ENCODE assay signal across 20 cellular contexts in genomic region chr3:42176635-42177034, GRCh38.
DNase-seq lines count a peak whose midpoint lies in the region; ATAC-seq and TF ChIP-seq lines count a peak whose summit lies in the region.
"Had no signal": no experiment of that assay in that cellular context is flagged by ENCODE, and none has a peak within 500 bp of the region (broad histone marks: within the 10 kb centered on the region; RNA-seq: fewer than 3 reads in every experiment).

No MANE protein-coding gene starts in this region.

- ATAC-seq in WTC11: no peak
- ATAC-seq: A549 had no signal

- H3K27me3 ChIP-seq in breast epithelium (no peaks in the 10 kb centered on the region), suprapubic skin (no peaks in the 10 kb centered on the region)

- H3K27ac ChIP-seq in breast epithelium (peak overlapping the region; percentile 64 to 69), suprapubic skin (peak overlapping the region; percentile 66)
- H3K27ac ChIP-seq: A549, parathyroid adenoma had no signal

- TF ChIP-seq POLR2A in breast epithelium (IDR thresholded peaks at IDR 0.05) (no peak), suprapubic skin (IDR thresholded peaks at IDR 0.05) (no peak)

- POLR2A ChIA-PET in MCF 10A (lab: Yijun Ruan, JAX) (no interaction called here), WTC11 (lab: Charles Lee) (no interaction called here)
- POLR2A ChIA-PET in activated CD4-positive, alpha-beta memory T cell treated with anti-CD3 and anti-CD28 coated beads for 36 hours (lab: Charles Lee): no interaction called here

- no peaks in the 10 kb centered on the region for H3K27me3 Mint-ChIP-seq in MCF 10A (ENCODE audit: insufficient read depth, unreplicated experiment)
- no peaks in the 10 kb centered on the region for H3K27me3 Mint-ChIP-seq in WTC11 (ENCODE audit: low read depth)
- no peaks in the 10 kb centered on the region for H3K27me3 Mint-ChIP-seq in mesothelial cell of epicardium (ENCODE audit: low read depth)
- no peaks in the 10 kb centered on the region for H3K27me3 Mint-ChIP-seq in activated CD4-positive, alpha-beta memory T cell treated with anti-CD3 and anti-CD28 coated beads for 36 hours
- H3K27me3 Mint-ChIP-seq: CD4-positive, CD25-positive, alpha-beta regulatory T cell had no signal

- H3K4me3 ChIP-seq in breast epithelium: no peak overlapping the region
- no peak overlapping the region for H3K4me3 ChIP-seq in suprapubic skin
- H3K4me3 ChIP-seq: A549, skin epidermis had no signal

- H3K4me3 Mint-ChIP-seq in MCF 10A (ENCODE audit: unreplicated experiment) (no peak overlapping the region), WTC11 (no peak overlapping the region), mesothelial cell of epicardium (no peak overlapping the region)
- no peak overlapping the region for H3K4me3 Mint-ChIP-seq in activated CD4-positive, alpha-beta memory T cell treated with anti-CD3 and anti-CD28 coated beads for 36 hours
- H3K4me3 Mint-ChIP-seq: CD4-positive, CD25-positive, alpha-beta regulatory T cell had no signal

- no TSS peak for BruUV-seq in MCF 10A (replicated peaks; lab: Mats Ljungman, UMichigan)

- intact Hi-C loops in breast epithelium (cut with DNase I; ENCODE audit: low total_unique reads) (no loop called here), MCF 10A (cut with micrococcal nuclease) (no loop called here)
- intact Hi-C loops in activated CD4-positive, alpha-beta memory T cell treated with anti-CD3 and anti-CD28 coated beads for 36 hours (cut with micrococcal nuclease): no loop called here

- H3K9me3 ChIP-seq in breast epithelium: no peaks in the 10 kb centered on the region
- H3K9me3 ChIP-seq in suprapubic skin: no peaks in the 10 kb centered on the region
- H3K9me3 ChIP-seq: A549 had no signal

- H3K4me1 ChIP-seq in breast epithelium: peaks cover 0 to 10% of the 10 kb centered on the region in 2 donors
- peaks cover 31% of the 10 kb centered on the region for H3K4me1 ChIP-seq in suprapubic skin

- H3K27ac Mint-ChIP-seq in MCF 10A (ENCODE audit: low read depth, unreplicated experiment) (no peak overlapping the region), WTC11 (peak overlapping the region; percentile 84; the same call in 1 of the 2 replicates), mesothelial cell of epicardium (peak overlapping the region; percentile 39)
- no peak overlapping the region for H3K27ac Mint-ChIP-seq in activated CD4-positive, alpha-beta memory T cell treated with anti-CD3 and anti-CD28 coated beads for 36 hours

- CTCF ChIA-PET in MCF 10A (lab: Yijun Ruan, JAX) (interaction anchor here (1.2 to 3.2 kb wide), 3 partner anchors 15 to 59 kb away, joined by 4 to 9 read pairs (median 4); no protein-coding TSS in a partner anchor), WTC11 (lab: Charles Lee) (interaction anchor here (2.0 to 7.9 kb wide), 2 partner anchors 15 to 16 kb away, joined by 10 to 81 read pairs; no protein-coding TSS in a partner anchor)
- CTCF ChIA-PET in activated CD4-positive, alpha-beta memory T cell treated with anti-CD3 and anti-CD28 coated beads for 36 hours (lab: Charles Lee): interaction anchor here (7.2 kb wide), 1 partner anchor 15 kb away, joined by 44 read pairs; no protein-coding TSS in a partner anchor

- H3K9me3 Mint-ChIP-seq in MCF 10A (ENCODE audit: unreplicated experiment) (no peaks in the 10 kb centered on the region), WTC11 (no peaks in the 10 kb centered on the region), mesothelial cell of epicardium (no peaks in the 10 kb centered on the region)
- no peaks in the 10 kb centered on the region for H3K9me3 Mint-ChIP-seq in activated CD4-positive, alpha-beta memory T cell treated with anti-CD3 and anti-CD28 coated beads for 36 hours
- H3K9me3 Mint-ChIP-seq: CD4-positive, CD25-positive, alpha-beta regulatory T cell had no signal

- DNase-seq in breast epithelium (ENCODE audit: low spot score in 2 of 2) (no peak), MCF 10A (ENCODE audit: unreplicated experiment) (no peak), WTC11 (ENCODE audit: low spot score) (no peak), mesothelial cell of epicardium (ENCODE audit: low spot score in 2 of 2, unreplicated experiment in 2 of 2) (no peak), suprapubic skin (ENCODE audit: low spot score in 2 of 2) (no peak), GOT3 (lab: John Stamatoyannopoulos, UW) (no peak)
- DNase-seq in stimulated activated CD4-positive, alpha-beta T cell treated with anti-CD3 and anti-CD28 coated beads, Interleukin-4, amount 100 ng/mL, for 1 hour: no peak
- DNase-seq in activated CD4-positive, alpha-beta memory T cell treated with anti-CD3 and anti-CD28 coated beads for 36 hours: no peak
- DNase-seq: activated CD4-positive, alpha-beta T cell treated with anti-CD3 and anti-CD28 coated beads for 48 hours; activated naive CD4-positive, alpha-beta T cell treated with Interleukin-2 at 50 U/mL for 16 hours; aorta; CD4-positive, CD25-positive, alpha-beta regulatory T cell; cerebellar nuclear complex; MV-4-11; NCI-H446; NK-92 treated with Interleukin-12 subunit alpha and Interleukin-12 subunit beta, amount 100 ng/mL, for 24 hours; stimulated activated CD4-positive, alpha-beta T cell treated with anti-CD3 and anti-CD28 coated beads, Interleukin-2, amount 100 ng/mL, for 48 hours had no signal

- H3K36me3 Mint-ChIP-seq in MCF 10A (ENCODE audit: insufficient read depth, unreplicated experiment) (peaks cover 23% of the 10 kb centered on the region), WTC11 (0 out of 2 replicates have a peak, but pooled peaks cover 8% of the 10 kb centered on the region), mesothelial cell of epicardium (no peaks in the 10 kb centered on the region)
- peaks cover 6% of the 10 kb centered on the region for H3K36me3 Mint-ChIP-seq in activated CD4-positive, alpha-beta memory T cell treated with anti-CD3 and anti-CD28 coated beads for 36 hours

- TF ChIP-seq CTCF in breast epithelium (IDR thresholded peaks at IDR 0.05): no peak
- no peak for TF ChIP-seq CTCF in MCF 10A (IDR thresholded peaks at IDR 0.05; ENCODE audit: unreplicated experiment)
- no peak for TF ChIP-seq CTCF in WTC11 (IDR thresholded peaks at IDR 0.05)
- no peak for TF ChIP-seq CTCF in mesothelial cell of epicardium (IDR thresholded peaks at IDR 0.05; ENCODE audit: unreplicated experiment)
- no peak for TF ChIP-seq CTCF in suprapubic skin (IDR thresholded peaks at IDR 0.05)

- H3K4me1 Mint-ChIP-seq in MCF 10A (ENCODE audit: insufficient read depth, unreplicated experiment): peaks cover 9% of the 10 kb centered on the region
- H3K4me1 Mint-ChIP-seq in WTC11: peaks cover 19% of the 10 kb centered on the region
- H3K4me1 Mint-ChIP-seq in mesothelial cell of epicardium: peaks cover 21% of the 10 kb centered on the region
- peaks cover 23% of the 10 kb centered on the region for H3K4me1 Mint-ChIP-seq in activated CD4-positive, alpha-beta memory T cell treated with anti-CD3 and anti-CD28 coated beads for 36 hours (ENCODE audit: low read depth)

- TF ChIP-seq EP300 in suprapubic skin (IDR thresholded peaks at IDR 0.05): no peak

- WGBS in suprapubic skin: 78% methylated on average over 5 of the region's 5 CpGs

- no peaks in the 10 kb centered on the region for H3K36me3 ChIP-seq in breast epithelium
- peaks cover 10% of the 10 kb centered on the region for H3K36me3 ChIP-seq in suprapubic skin

TF ChIP-seq in WTC11, 78 proteins besides CTCF, POLR2A, EP300 and RAD21 (continues in another document):
- TF ChIP-seq SMAD3 (CRISPR knock-in tag; IDR thresholded peaks at IDR 0.05; ENCODE audit: borderline replicate concordance) (no peak), GTF2I (CRISPR knock-in tag; conservative IDR thresholded peaks at IDR 0.05) (no peak), ATF3 (CRISPR knock-in tag; conservative IDR thresholded peaks at IDR 0.05) (no peak), ATF2 (CRISPR knock-in tag; IDR thresholded peaks at IDR 0.05; ENCODE audit: borderline replicate concordance, low read depth) (no peak), NR2C2 (CRISPR knock-in tag; IDR thresholded peaks at IDR 0.05) (no peak), ZSCAN18 (CRISPR knock-in tag; IDR thresholded peaks at IDR 0.05) (no peak)

Comparison
In these comparisons a context has a peak if more than half of its experiments do, and no peak if none do; other contexts are left out.
1. H3K27ac Mint-ChIP-seq: peak in WTC11 (single experiment) and mesothelial cell of epicardium (single experiment); none in MCF 10A (single experiment) and activated CD4-positive, alpha-beta memory T cell treated with anti-CD3 and anti-CD28 coated beads for 36 hours (single experiment).